13 cellular contexts compared by ENCODE assay signal in genomic region chr12:20629414-20630156, GRCh38.
DNase-seq lines count a peak whose midpoint lies in the region; TF ChIP-seq lines count a peak whose summit lies in the region.
"Had no signal": no experiment of that assay in that cellular context is flagged by ENCODE, and none has a peak within 500 bp of the region (broad histone marks: within the 10 kb centered on the region; RNA-seq: fewer than 3 reads in every experiment).

No MANE protein-coding gene starts in this region.

- H3K9ac ChIP-seq in fibroblast of lung (ENCODE audit: insufficient read depth, low read length), result no peak overlapping the region

- H3K9me3 ChIP-seq in Caco-2 (no peaks in the 10 kb centered on the region), PC-9 (ENCODE audit: insufficient read depth, low read depth) (no peaks in the 10 kb centered on the region), fibroblast of lung (ENCODE audit: control insufficient read depth, insufficient read depth, low read depth, low read length) (no peaks in the 10 kb centered on the region)
- no peaks in the 10 kb centered on the region for H3K9me3 ChIP-seq in effector memory CD4-positive, alpha-beta T cell (ENCODE audit: control insufficient read depth, low read length)

- H3K4me3 ChIP-seq in Caco-2 (ENCODE audit: low read depth, low read length) (no peak overlapping the region), PC-9 (no peak overlapping the region), fibroblast of lung (replicated peaks in 1 of 4; ENCODE audit: control extremely low read depth in 1 of 4, insufficient read depth in 1 of 4, low read depth in 3 of 4, low read length in 4 of 4) (no peak overlapping the region)
- H3K4me3 ChIP-seq in effector memory CD4-positive, alpha-beta T cell (ENCODE audit: insufficient read depth, low read depth, low read length, poor library complexity, severe bottlenecking), result no peak overlapping the region

- H3K36me3 Mint-ChIP-seq in Caco-2 (ENCODE audit: insufficient read depth, unreplicated experiment), result no peaks in the 10 kb centered on the region
- H3K36me3 Mint-ChIP-seq: CD4-positive, alpha-beta memory T cell had no signal

- H3K4me3 Mint-ChIP-seq in Caco-2 (ENCODE audit: unreplicated experiment), result no peak overlapping the region
- H3K4me3 Mint-ChIP-seq: activated CD4-positive, alpha-beta T cell treated with anti-CD3 and anti-CD28 coated beads, Interleukin-2, amount 10 ng/mL, durations not matched to agents 7 days and 5 days; CD4-positive, alpha-beta memory T cell; mesothelial cell of epicardium had no signal

- H3K4me2 ChIP-seq in PC-9, result peak overlapping the region; percentile 10; the same call in 1 of the 2 replicates
- H3K4me2 ChIP-seq in fibroblast of lung (ENCODE audit: extremely low read depth, insufficient read depth, low read length), result no peak overlapping the region

- H3K4me1 ChIP-seq in Caco-2 (peaks cover 11% of the 10 kb centered on the region; the same call in 1 of the 2 replicates), PC-9 (replicated peaks; ENCODE audit: insufficient read depth) (0 out of 2 replicates have a peak, but pooled peaks cover 8% of the 10 kb centered on the region), fibroblast of lung (ENCODE audit: control insufficient read depth, extremely low read depth, insufficient read depth, low read length) (no peaks in the 10 kb centered on the region)
- no peaks in the 10 kb centered on the region for H3K4me1 ChIP-seq in effector memory CD4-positive, alpha-beta T cell (ENCODE audit: control insufficient read depth, insufficient read depth, low read length, poor library complexity, severe bottlenecking)

- TF ChIP-seq CTCF in Caco-2 (IDR thresholded peaks at IDR 0.05; ENCODE audit: insufficient read depth in 1 of 2, low read depth in 1 of 2, low read length in 1 of 2, severe bottlenecking in 1 of 2, unreplicated experiment in 1 of 2) (no peak), PC-9 (conservative IDR thresholded peaks at IDR 0.05) (no peak), fibroblast of lung (conservative IDR thresholded peaks at IDR 0.05 in 1 of 2, IDR thresholded peaks at IDR 0.05 in 1 of 2; ENCODE audit: low read depth in 1 of 2, low read length in 2 of 2) (no peak)

- no peaks in the 10 kb centered on the region for H3K9me3 Mint-ChIP-seq in Caco-2 (ENCODE audit: unreplicated experiment)
- H3K9me3 Mint-ChIP-seq: activated CD4-positive, alpha-beta T cell treated with anti-CD3 and anti-CD28 coated beads, Interleukin-2, amount 10 ng/mL, durations not matched to agents 7 days and 5 days; CD4-positive, alpha-beta memory T cell; mesothelial cell of epicardium had no signal

- H3K27ac Mint-ChIP-seq in Caco-2 (ENCODE audit: unreplicated experiment), result peak overlapping the region; percentile 51
- H3K27ac Mint-ChIP-seq: activated CD4-positive, alpha-beta T cell treated with anti-CD3 and anti-CD28 coated beads, Interleukin-2, amount 10 ng/mL, durations not matched to agents 7 days and 5 days; CD4-positive, alpha-beta memory T cell; mesothelial cell of epicardium had no signal

- CTCF ChIA-PET in Caco-2 (lab: Charles Lee) (no interaction called here), PC-9 (lab: Charles Lee) (no interaction called here)

- H2AFZ ChIP-seq in PC-9, result peak overlapping the region; percentile 24; the same call in 1 of the 2 replicates
- H2AFZ ChIP-seq in fibroblast of lung (ENCODE audit: low read length), result no peak overlapping the region

- H3K27me3 Mint-ChIP-seq in Caco-2 (ENCODE audit: insufficient read depth, unreplicated experiment), result peaks cover 6% of the 10 kb centered on the region
- H3K27me3 Mint-ChIP-seq: activated CD4-positive, alpha-beta T cell treated with anti-CD3 and anti-CD28 coated beads, Interleukin-2, amount 10 ng/mL, durations not matched to agents 7 days and 5 days; CD4-positive, alpha-beta memory T cell had no signal

- no peaks in the 10 kb centered on the region for H4K20me1 ChIP-seq in PC-9 (ENCODE audit: insufficient read depth)
- no peaks in the 10 kb centered on the region for H4K20me1 ChIP-seq in fibroblast of lung (ENCODE audit: control insufficient read depth, extremely low read depth, insufficient read depth, low read length)

- H3K27me3 ChIP-seq in Caco-2 (replicated peaks; ENCODE audit: control insufficient read depth, insufficient read depth, low read length) (no peaks in the 10 kb centered on the region), PC-9 (ENCODE audit: insufficient read depth, low read depth) (no peaks in the 10 kb centered on the region), fibroblast of lung (ENCODE audit: control insufficient read depth, insufficient read depth, low read length) (no peaks in the 10 kb centered on the region)
- no peaks in the 10 kb centered on the region for H3K27me3 ChIP-seq in effector memory CD4-positive, alpha-beta T cell (replicated peaks; ENCODE audit: control insufficient read depth, insufficient read depth, low read length, poor library complexity, severe bottlenecking)

- intact Hi-C loops in Caco-2 (cut with micrococcal nuclease; ENCODE audit: unreplicated experiment) (no loop called here), PC-9 (cut with micrococcal nuclease; ENCODE audit: unreplicated experiment) (no loop called here)

- BruUV-seq in Caco-2 (replicated peaks; lab: Mats Ljungman, UMichigan) (no TSS peak), PC-9 (replicated peaks; lab: Mats Ljungman, UMichigan) (no TSS peak)

- peak in 1 of 2 experiments; percentile 15 for DNase-seq in Caco-2
- DNase-seq in PC-9, result peak in 1 of 2 experiments; percentile 50
- peak; percentile 46 to 79 for DNase-seq in fibroblast of lung (ENCODE audit: low read depth in 2 of 2)
- peak; percentile 17 for DNase-seq in myocyte (ENCODE audit: low read depth)
- DNase-seq in NCI-H1694 (lab: John Stamatoyannopoulos, UW), result no peak
- DNase-seq in NCI-H2081 (lab: John Stamatoyannopoulos, UW), result no peak
- DNase-seq in effector memory CD4-positive, alpha-beta T cell, result no peak
- DNase-seq in hippocampal formation (lab: John Stamatoyannopoulos, UW), result no peak
- DNase-seq: activated CD4-positive, alpha-beta T cell treated with anti-CD3 and anti-CD28 coated beads, Interleukin-2, amount 10 ng/mL, durations not matched to agents 7 days and 5 days; CD4-positive, alpha-beta memory T cell; central memory CD4-positive, alpha-beta T cell; stimulated activated CD4-positive, alpha-beta T cell treated with anti-CD3 and anti-CD28 coated beads, Interleukin-4, amount 100 ng/mL, for 4 hours had no signal

- H3F3A ChIP-seq in PC-9 (ENCODE audit: insufficient read depth, low read depth), result no peaks in the 10 kb centered on the region

- POLR2A ChIA-PET in Caco-2 (lab: Charles Lee), result no interaction called here
- POLR2A ChIA-PET in PC-9 (lab: Charles Lee; ENCODE audit: unreplicated experiment), result no interaction called here

- H3K79me2 ChIP-seq in PC-9 (ENCODE audit: low read depth) (no peaks in the 10 kb centered on the region), fibroblast of lung (ENCODE audit: control insufficient read depth, insufficient read depth, low read length) (no peaks in the 10 kb centered on the region)

- no peak overlapping the region for H3K27ac ChIP-seq in PC-9
- H3K27ac ChIP-seq in fibroblast of lung (ENCODE audit: insufficient read depth, low read length), result no peak overlapping the region
- H3K27ac ChIP-seq in effector memory CD4-positive, alpha-beta T cell (ENCODE audit: insufficient read depth, low read length, poor library complexity, severe bottlenecking), result no peak overlapping the region

- H3K9me2 ChIP-seq in PC-9 (ENCODE audit: insufficient read depth), result no peaks in the 10 kb centered on the region

- no peaks in the 10 kb centered on the region for H3K36me3 ChIP-seq in Caco-2 (ENCODE audit: control insufficient read depth, insufficient read depth, low read length)
- no peaks in the 10 kb centered on the region for H3K36me3 ChIP-seq in PC-9 (ENCODE audit: low read depth)
- no peaks in the 10 kb centered on the region for H3K36me3 ChIP-seq in fibroblast of lung (ENCODE audit: control insufficient read depth, insufficient read depth, low read length)
- H3K36me3 ChIP-seq in effector memory CD4-positive, alpha-beta T cell (ENCODE audit: control insufficient read depth, insufficient read depth, low read length), result no peaks in the 10 kb centered on the region

- H3K4me1 Mint-ChIP-seq in Caco-2 (ENCODE audit: low read depth, unreplicated experiment), result peaks cover 24% of the 10 kb centered on the region
- H3K4me1 Mint-ChIP-seq: activated CD4-positive, alpha-beta T cell treated with anti-CD3 and anti-CD28 coated beads, Interleukin-2, amount 10 ng/mL, durations not matched to agents 7 days and 5 days; CD4-positive, alpha-beta memory T cell had no signal

Comparison
In these comparisons a context has a peak if more than half of its experiments do, and no peak if none do; other contexts are left out.
1. DNase-seq: peak in fibroblast of lung (2 of 2) and myocyte (single experiment); none in NCI-H1694 (single experiment), NCI-H2081 (0 of 2), effector memory CD4-positive, alpha-beta T cell (0 of 3) and hippocampal formation (0 of 2).